Comparison of ENCODE assay signal across 13 cellular contexts in the genomic region with DNA sequence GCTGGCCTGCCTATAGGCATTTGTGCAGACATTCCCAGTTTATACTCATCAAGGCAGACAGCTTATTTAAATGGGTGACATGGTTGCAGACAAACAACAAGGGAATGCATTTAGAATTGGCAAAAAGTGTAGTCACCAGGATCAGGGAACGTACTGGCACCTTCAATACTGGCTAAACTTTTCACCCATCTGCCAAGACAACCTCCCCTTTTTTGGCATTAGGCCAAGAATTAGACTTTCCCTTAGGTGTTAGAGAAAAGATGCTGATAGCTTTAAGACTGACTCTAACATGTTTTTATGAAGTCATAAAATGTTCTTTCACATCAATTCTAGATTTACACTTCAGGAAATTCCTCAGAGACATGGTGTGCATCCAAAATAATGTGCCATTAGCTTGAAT.
"Had no signal": no experiment of that assay in that cellular context is flagged by ENCODE, and none has a peak within 500 bp of the region (broad histone marks: within the 10 kb centered on the region; RNA-seq: fewer than 3 reads in every experiment).

No MANE protein-coding gene starts in this region.

- DNase-seq: activated CD4-positive, CD25-positive, alpha-beta regulatory T cell treated with anti-CD3 and anti-CD28 coated beads, Interleukin-2, amount 50 U/mL, for 72 hours; activated naive CD4-positive, alpha-beta T cell; activated naive CD8-positive, alpha-beta T cell treated with anti-CD3 and anti-CD28 coated beads, Interleukin-2, amount 10 ng/mL, durations not matched to agents 7 days and 5 days; brain microvascular endothelial cell; cerebellar nuclear complex; effector memory CD8-positive, alpha-beta T cell; foreskin melanocyte; head of caudate nucleus; kidney glomerular epithelial cell; stimulated activated naive CD8-positive, alpha-beta T cell treated with anti-CD3 and anti-CD28 coated beads, Interleukin-15, amount 100 ng/mL, for 72 hours; testis; upper lobe of left lung had no signal

- H3K4me3 ChIP-seq: testis, upper lobe of left lung had no signal

- H3K36me3 ChIP-seq: brain microvascular endothelial cell, upper lobe of left lung had no signal

- H3K4me1 ChIP-seq: testis, upper lobe of left lung had no signal

- H3K27ac ChIP-seq: brain microvascular endothelial cell, testis, upper lobe of left lung had no signal

- H3K9me3 ChIP-seq: testis, upper lobe of left lung had no signal

- H3K27me3 ChIP-seq: brain microvascular endothelial cell, testis, upper lobe of left lung had no signal

- ATAC-seq: effector memory CD8-positive, alpha-beta T cell; sciatic nerve; stimulated activated naive CD8-positive, alpha-beta T cell treated with anti-CD3 and anti-CD28 coated beads, Interleukin-15, amount 100 ng/mL, for 72 hours had no signal
